Comparison of ENCODE assay signal across 12 cellular contexts in the genomic region with DNA sequence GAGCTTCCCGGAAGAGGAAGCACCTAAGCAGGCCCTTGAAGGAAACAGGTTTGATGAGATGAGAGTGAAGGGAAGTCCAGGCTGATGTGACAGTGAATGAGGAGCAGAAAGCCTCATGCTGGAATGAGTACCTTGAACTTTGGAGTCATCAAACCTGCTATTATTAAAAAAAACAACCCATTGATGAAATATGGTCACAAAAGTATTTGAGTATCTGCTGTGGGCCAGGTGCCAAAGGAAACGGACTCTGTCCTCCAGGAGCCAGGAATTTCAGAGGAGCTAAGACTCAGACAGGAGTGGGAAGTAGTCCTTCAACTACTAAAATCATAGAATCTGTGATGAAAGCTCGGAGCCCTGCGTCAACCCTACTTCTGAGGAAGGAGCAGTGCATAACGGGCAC. TPM values are rescaled to one million over a fixed set of nuclear protein-coding genes. Genes with fewer than 3 reads are reported as not detected.
"Had no signal": no experiment of that assay in that cellular context is flagged by ENCODE, and none has a peak within 500 bp of the region (broad histone marks: within the 10 kb centered on the region; RNA-seq: fewer than 3 reads in every experiment).

No MANE protein-coding gene starts in this region.

- H3K36me3 ChIP-seq: HAP-1 had no signal

- ATAC-seq: HCT116 had no signal

- H3K4me3 ChIP-seq: GM23248, HAP-1 had no signal

- H3K4me2 ChIP-seq: KMS-11 had no signal

- H3K9ac ChIP-seq: GM23248, KMS-11 had no signal

- H3K27ac ChIP-seq: GM23248, HL-60, KMS-11 had no signal

- H3K9me3 ChIP-seq: HAP-1 had no signal

- FAIRE-seq: HTR-8/SVneo had no signal

- DNase-seq: GM23248, GOT3, H7, HFFc6, KBM-7 had no signal

RNA-seq across cellular contexts. Expression of a gene that starts 11.9 kb away (rescaled TPM):
- total RNA-seq: GM23248, H4, H7, HFFc6 had no signal
- polyA plus RNA-seq: GM23248, IgD-negative memory B cell had no signal
